In the genomic region with DNA sequence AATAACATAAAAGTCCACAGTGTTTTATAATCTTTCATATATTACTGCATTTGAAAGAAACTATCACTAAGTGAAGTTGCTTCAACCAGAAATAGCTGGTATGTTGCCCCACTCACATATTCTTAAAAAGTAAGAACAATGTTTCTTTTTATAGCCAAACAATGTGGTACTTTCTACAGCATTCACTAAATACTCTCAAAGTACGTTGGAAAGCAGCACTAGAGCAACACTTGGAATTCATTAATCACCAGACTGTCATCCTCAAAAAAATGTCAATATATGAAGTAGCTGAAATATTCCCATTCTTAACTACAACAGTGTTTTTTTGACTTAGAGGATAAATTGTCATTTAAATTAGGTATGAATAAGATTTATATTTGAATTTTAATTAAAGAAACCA, we compare ENCODE assay signal across 21 cellular contexts. TPM values are rescaled to one million over a fixed set of nuclear protein-coding genes. Genes with fewer than 3 reads are reported as not detected.
DNase-seq lines count a peak whose midpoint lies in the region; ATAC-seq, FAIRE-seq and TF ChIP-seq lines count a peak whose summit lies in the region.
"Had no signal": no experiment of that assay in that cellular context is flagged by ENCODE, and none has a peak within 500 bp of the region (broad histone marks: within the 10 kb centered on the region; RNA-seq: fewer than 3 reads in every experiment).

No MANE protein-coding gene starts in this region.

- no peaks in the 10 kb centered on the region for H3K9me3 Mint-ChIP-seq in naive thymus-derived CD4-positive, alpha-beta T cell
- H3K9me3 Mint-ChIP-seq: activated CD4-positive, alpha-beta T cell treated with anti-CD3 and anti-CD28 coated beads, Interleukin-2, amount 10 ng/mL, durations not matched to agents 7 days and 5 days; stimulated activated naive B cell treated with anti-CD40 and anti-IgM and Interleukin-4, amounts not matched to agents 10 μg/mL and 1 μg/mL and 100 μg/mL, for 72 hours had no signal

- ATAC-seq in Right ventricle myocardium inferior (no peak), gastrocnemius medialis (no peak)
- no peak for ATAC-seq in naive thymus-derived CD4-positive, alpha-beta T cell
- ATAC-seq: mucosa of descending colon; right cardiac atrium; stimulated activated naive B cell treated with anti-CD40 and anti-IgM and Interleukin-4, amounts not matched to agents 10 μg/mL and 1 μg/mL and 100 μg/mL, for 72 hours had no signal

- H3K4me1 ChIP-seq in left ventricle myocardium inferior (peaks cover 60% of the 10 kb centered on the region), gastrocnemius medialis (no peaks in the 10 kb centered on the region)
- H3K4me1 ChIP-seq in naive thymus-derived CD4-positive, alpha-beta T cell (ENCODE audit: control insufficient read depth in 2 of 2, insufficient read depth in 2 of 2, low read length in 2 of 2): no peaks in the 10 kb centered on the region
- H3K4me1 ChIP-seq: transverse colon had no signal

- no peak overlapping the region for H3K4me3 Mint-ChIP-seq in naive thymus-derived CD4-positive, alpha-beta T cell
- H3K4me3 Mint-ChIP-seq: activated CD4-positive, alpha-beta T cell treated with anti-CD3 and anti-CD28 coated beads, Interleukin-2, amount 10 ng/mL, durations not matched to agents 7 days and 5 days; stimulated activated naive B cell treated with anti-CD40 and anti-IgM and Interleukin-4, amounts not matched to agents 10 μg/mL and 1 μg/mL and 100 μg/mL, for 72 hours had no signal

- H3K27me3 ChIP-seq in left ventricle myocardium inferior (ENCODE audit: low read depth) (no peaks in the 10 kb centered on the region), gastrocnemius medialis (no peaks in the 10 kb centered on the region)
- peaks cover 0 to 3% of the 10 kb centered on the region in 2 donors for H3K27me3 ChIP-seq in naive thymus-derived CD4-positive, alpha-beta T cell (ENCODE audit: control insufficient read depth in 2 of 2, insufficient read depth in 2 of 2, low read length in 2 of 2)
- H3K27me3 ChIP-seq: transverse colon had no signal

- H3K4me1 Mint-ChIP-seq in naive thymus-derived CD4-positive, alpha-beta T cell: peaks cover 0 to 2% (median 0%) of the 10 kb centered on the region in 7 donors
- H3K4me1 Mint-ChIP-seq: activated CD4-positive, alpha-beta T cell treated with anti-CD3 and anti-CD28 coated beads, Interleukin-2, amount 10 ng/mL, durations not matched to agents 7 days and 5 days had no signal

- TF ChIP-seq CTCF in left ventricle myocardium inferior (IDR thresholded peaks at IDR 0.05; ENCODE audit: borderline replicate concordance) (no peak), gastrocnemius medialis (IDR thresholded peaks at IDR 0.05 in 4 of 5, conservative IDR thresholded peaks at IDR 0.05 in 1 of 5) (no peak)

- intact Hi-C loops in left ventricle myocardium inferior (cut with micrococcal nuclease): no loop called here
- intact Hi-C loops in Right ventricle myocardium inferior (cut with DNase I): no loop called here
- intact Hi-C loops in gastrocnemius medialis (cut with DNase I; ENCODE audit: low total_unique reads): no loop called here
- intact Hi-C loops in naive thymus-derived CD4-positive, alpha-beta T cell (cut with micrococcal nuclease): no loop called here

- CTCF ChIA-PET in naive thymus-derived CD4-positive, alpha-beta T cell (lab: Charles Lee): no interaction called here

- no peaks in the 10 kb centered on the region for H3K27me3 Mint-ChIP-seq in naive thymus-derived CD4-positive, alpha-beta T cell
- H3K27me3 Mint-ChIP-seq: stimulated activated naive B cell treated with anti-CD40 and anti-IgM and Interleukin-4, amounts not matched to agents 10 μg/mL and 1 μg/mL and 100 μg/mL, for 72 hours had no signal

- H3K27ac Mint-ChIP-seq in naive thymus-derived CD4-positive, alpha-beta T cell: no peak overlapping the region
- H3K27ac Mint-ChIP-seq: activated CD4-positive, alpha-beta T cell treated with anti-CD3 and anti-CD28 coated beads, Interleukin-2, amount 10 ng/mL, durations not matched to agents 7 days and 5 days; stimulated activated naive B cell treated with anti-CD40 and anti-IgM and Interleukin-4, amounts not matched to agents 10 μg/mL and 1 μg/mL and 100 μg/mL, for 72 hours had no signal

- no peaks in the 10 kb centered on the region for H3K36me3 Mint-ChIP-seq in naive thymus-derived CD4-positive, alpha-beta T cell

- H3K36me3 ChIP-seq in left ventricle myocardium inferior (no peaks in the 10 kb centered on the region), gastrocnemius medialis (no peaks in the 10 kb centered on the region)
- no peaks in the 10 kb centered on the region for H3K36me3 ChIP-seq in naive thymus-derived CD4-positive, alpha-beta T cell (ENCODE audit: control insufficient read depth in 2 of 3, insufficient read depth in 3 of 3, low read length in 3 of 3)
- H3K36me3 ChIP-seq: HAP-1, transverse colon had no signal

- H3K4me3 ChIP-seq in left ventricle myocardium inferior: no peak overlapping the region
- no peak overlapping the region for H3K4me3 ChIP-seq in gastrocnemius medialis
- no peak overlapping the region for H3K4me3 ChIP-seq in naive thymus-derived CD4-positive, alpha-beta T cell (ENCODE audit: low read length)
- H3K4me3 ChIP-seq: HAP-1, mucosa of descending colon, transverse colon had no signal

- POLR2A ChIA-PET in naive thymus-derived CD4-positive, alpha-beta T cell (lab: Charles Lee): no interaction called here

- no peak for TF ChIP-seq POLR2A in gastrocnemius medialis (IDR thresholded peaks at IDR 0.05)

- DNase-seq in left ventricle myocardium inferior (no peak), Right ventricle myocardium inferior (ENCODE audit: missing footprints) (no peak), myocyte (ENCODE audit: low read depth) (peak; percentile 63), gastrocnemius medialis (no peak), H4 (ENCODE audit: low spot score) (no peak), NCI-H1436 (lab: John Stamatoyannopoulos, UW) (no peak)
- DNase-seq in naive thymus-derived CD4-positive, alpha-beta T cell: no peak
- DNase-seq: activated CD4-positive, alpha-beta T cell treated with anti-CD3 and anti-CD28 coated beads, Interleukin-2, amount 10 ng/mL, durations not matched to agents 7 days and 5 days; activated effector memory CD4-positive, alpha-beta T cell treated with Interleukin-2 at 50 U/mL for 16 hours; C1 segment of cervical spinal cord; GDM1; mucosa of descending colon; NCI-H1105 treated with DMSO at 0.1 percent for 48 hours; NCI-H69; right cardiac atrium; stimulated activated naive B cell treated with anti-CD40 and anti-IgM and Interleukin-4, amounts not matched to agents 10 μg/mL and 1 μg/mL and 100 μg/mL, for 72 hours; T-helper 1 cell; transverse colon had no signal

- H3K9me3 ChIP-seq in left ventricle myocardium inferior (replicated peaks): no peaks in the 10 kb centered on the region
- H3K9me3 ChIP-seq in gastrocnemius medialis: no peaks in the 10 kb centered on the region
- H3K9me3 ChIP-seq in naive thymus-derived CD4-positive, alpha-beta T cell (ENCODE audit: control insufficient read depth in 2 of 3, low read length in 3 of 3): no peaks in the 10 kb centered on the region
- H3K9me3 ChIP-seq: HAP-1, mucosa of descending colon, transverse colon had no signal

- in situ Hi-C loops in gastrocnemius medialis (cut with MboI; ENCODE audit: low sequenced_read_pairs in 4 of 4): no loop called here

- peak; percentile 26 for FAIRE-seq in endometrium (lab: Jason Lieb, UNC)
- FAIRE-seq: A204.1 had no signal

- H3K27ac ChIP-seq in left ventricle myocardium inferior (replicated peaks) (peak overlapping the region; percentile 10), gastrocnemius medialis (no peak overlapping the region)
- no peak overlapping the region for H3K27ac ChIP-seq in naive thymus-derived CD4-positive, alpha-beta T cell (ENCODE audit: low read depth, low read length)
- H3K27ac ChIP-seq: transverse colon had no signal

RNA-seq across cellular contexts. Expression of a gene that starts 32.8 kb away (rescaled TPM):
- total RNA-seq in left ventricle myocardium inferior (15.3 TPM), Right ventricle myocardium inferior (15.2 TPM), myocyte (2.3 and 5.6 TPM in 2 replicates), gastrocnemius medialis (1 to 10 TPM; 1.9 to 9.6 (median 4.0) TPM)
- polyA plus RNA-seq in myocyte (2012): 5.3 TPM
- total RNA-seq in H4 (2014; rRNA removed; shearing (Covaris generic)): 5.0 and 15.8 TPM in 2 replicates
- total RNA-seq in naive thymus-derived CD4-positive, alpha-beta T cell: 1 to 10 TPM in 2 of 5 experiments, under 1 TPM in 2, not detected in 1; 0.27 to 8.0 (median 1.7) TPM
- under 1 TPM in 1 of 2 donors, not detected in 1; 0.22 TPM for polyA plus RNA-seq in naive thymus-derived CD4-positive, alpha-beta T cell
- total RNA-seq: activated CD4-positive, alpha-beta T cell treated with anti-CD3 and anti-CD28 coated beads, Interleukin-2, amount 10 ng/mL, durations not matched to agents 7 days and 5 days had no signal
